In the genomic region with DNA sequence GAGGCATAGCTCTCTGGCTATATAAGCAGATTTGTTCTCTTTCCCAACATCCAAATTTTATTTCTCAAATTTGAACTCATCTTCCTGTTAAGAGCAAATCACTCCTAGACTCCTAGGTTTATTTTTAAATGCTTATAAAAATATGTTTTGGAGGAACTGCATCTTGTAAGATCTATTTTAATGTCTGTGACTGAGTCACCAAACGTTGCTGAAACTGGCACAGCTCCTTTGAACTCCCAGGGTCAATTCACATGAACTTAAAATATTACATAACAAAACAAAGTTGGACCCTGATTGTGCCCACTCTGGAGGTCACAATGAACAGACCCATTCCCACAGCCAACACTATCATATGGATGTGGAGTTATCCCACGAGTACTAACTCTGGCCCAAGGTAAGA, we compare ENCODE assay signal across 25 cellular contexts. TPM values are rescaled to one million over a fixed set of nuclear protein-coding genes. Genes with fewer than 3 reads are reported as not detected.
DNase-seq lines count a peak whose midpoint lies in the region; TF ChIP-seq lines count a peak whose summit lies in the region.
"Had no signal": no experiment of that assay in that cellular context is flagged by ENCODE, and none has a peak within 500 bp of the region (broad histone marks: within the 10 kb centered on the region; RNA-seq: fewer than 3 reads in every experiment).

No MANE protein-coding gene starts in this region.

- peak overlapping the region; percentile 4 for H3K27ac ChIP-seq in A673 (ENCODE audit: low read depth, low read length, poor library complexity, severe bottlenecking)
- H3K27ac ChIP-seq in adrenal gland: peak overlapping the region; percentile 5 to 72 (median 60)
- peak overlapping the region in 3 of 4 donors; percentile 41 to 64 (median 48) for H3K27ac ChIP-seq in sigmoid colon
- H3K27ac ChIP-seq: VCaP had no signal

- H3K27me3 Mint-ChIP-seq in immature natural killer cell (ENCODE audit: low read depth in 3 of 3): peaks cover 0 to 1% (median 0%) of the 10 kb centered on the region in 3 donors
- H3K27me3 Mint-ChIP-seq: activated CD4-positive, alpha-beta T cell treated with anti-CD3 and anti-CD28 coated beads, Interleukin-2, amount 10 ng/mL, durations not matched to agents 7 days and 5 days; activated naive CD4-positive, alpha-beta T cell treated with anti-CD3 and anti-CD28 coated beads, Interleukin-2, amount 50 U/mL, for 24 hours; central memory CD8-positive, alpha-beta T cell; stimulated activated naive B cell treated with anti-CD40 and anti-IgM and Interleukin-4, amounts not matched to agents 10 μg/mL and 1 μg/mL and 100 μg/mL, for 72 hours had no signal

- no peaks in the 10 kb centered on the region for H3K27me3 ChIP-seq in A673 (replicated peaks; ENCODE audit: insufficient read depth, low read depth, low read length, poor library complexity)
- no peaks in the 10 kb centered on the region for H3K27me3 ChIP-seq in adrenal gland
- no peaks in the 10 kb centered on the region for H3K27me3 ChIP-seq in sigmoid colon
- H3K27me3 ChIP-seq: BLaER1 treated with 17β-estradiol and CSF1 and Interleukin-3, amounts not matched to agents 10 nM and 100 nM had no signal

- H3K4me1 Mint-ChIP-seq in immature natural killer cell: no peaks in the 10 kb centered on the region

- DNase-seq in A673 (ENCODE audit: low spot score) (no peak), adrenal gland (peak in 3 of 7 donors; percentile 40 to 56 (median 44)), fibroblast of gingiva (ENCODE audit: low read depth) (peak; percentile 17), sigmoid colon (no peak), NCI-H748 treated with DMSO at 0.1 percent for 48 hours (lab: John Stamatoyannopoulos, UW) (no peak), immature natural killer cell (no peak), GM03348 (ENCODE audit: low spot score) (no peak), GM10266 (ENCODE audit: extremely low spot score) (no peak)
- DNase-seq: activated CD4-positive, alpha-beta T cell treated with anti-CD3 and anti-CD28 coated beads, Interleukin-2, amount 10 ng/mL, durations not matched to agents 7 days and 5 days; Caco-2; DMS79 treated with DMSO at 0.1 percent for 48 hours; effector CD8-positive, alpha-beta T cell; erythroblast; mammary epithelial cell; NCI-H1092; NCI-H187 treated with DMSO at 0.1 percent for 48 hours; NCI-H69; stimulated activated CD4-positive, alpha-beta T cell treated with anti-CD3 and anti-CD28 coated beads, Interleukin-2, amount 100 ng/mL, for 48 hours; stimulated activated naive B cell treated with anti-CD40 and anti-IgM and Interleukin-4, amounts not matched to agents 10 μg/mL and 1 μg/mL and 100 μg/mL, for 72 hours had no signal

- TF ChIP-seq POLR2A in adrenal gland (IDR thresholded peaks at IDR 0.05) (no peak), sigmoid colon (IDR thresholded peaks at IDR 0.05) (no peak)

- H3K36me3 ChIP-seq in A673 (ENCODE audit: insufficient read depth, low read length, poor library complexity, severe bottlenecking) (peaks cover 80% of the 10 kb centered on the region), adrenal gland (replicated peaks in 1 of 2) (peaks cover 0 to 59% of the 10 kb centered on the region in 2 donors), sigmoid colon (peaks cover 8 to 94% (median 48%) of the 10 kb centered on the region in 4 donors)

- H3K4me3 Mint-ChIP-seq in immature natural killer cell: no peak overlapping the region
- H3K4me3 Mint-ChIP-seq: activated CD4-positive, alpha-beta T cell treated with anti-CD3 and anti-CD28 coated beads, Interleukin-2, amount 10 ng/mL, durations not matched to agents 7 days and 5 days; activated naive CD4-positive, alpha-beta T cell treated with anti-CD3 and anti-CD28 coated beads, Interleukin-2, amount 50 U/mL, for 24 hours; central memory CD8-positive, alpha-beta T cell; stimulated activated naive B cell treated with anti-CD40 and anti-IgM and Interleukin-4, amounts not matched to agents 10 μg/mL and 1 μg/mL and 100 μg/mL, for 72 hours; T-helper 2 cell treated with Interferon-gamma antibody and Interleukin-4, amounts not matched to agents 5 μg/mL and 100 μg/mL, for 36 hours had no signal

- CTCF ChIA-PET in A673 (lab: Charles Lee): no interaction called here

- BruUV-seq in A673 (replicated peaks; lab: Mats Ljungman, UMichigan): no TSS peak

- H3K9me3 Mint-ChIP-seq in immature natural killer cell: no peaks in the 10 kb centered on the region
- H3K9me3 Mint-ChIP-seq: activated CD4-positive, alpha-beta T cell treated with anti-CD3 and anti-CD28 coated beads, Interleukin-2, amount 10 ng/mL, durations not matched to agents 7 days and 5 days; activated naive CD4-positive, alpha-beta T cell treated with anti-CD3 and anti-CD28 coated beads, Interleukin-2, amount 50 U/mL, for 24 hours; central memory CD8-positive, alpha-beta T cell; stimulated activated naive B cell treated with anti-CD40 and anti-IgM and Interleukin-4, amounts not matched to agents 10 μg/mL and 1 μg/mL and 100 μg/mL, for 72 hours; T-helper 2 cell treated with Interferon-gamma antibody and Interleukin-4, amounts not matched to agents 5 μg/mL and 100 μg/mL, for 36 hours had no signal

- H3K4me3 ChIP-seq in A673 (ENCODE audit: low read depth, low read length, poor library complexity, severe bottlenecking): no peak overlapping the region
- H3K4me3 ChIP-seq in adrenal gland: no peak overlapping the region
- H3K4me3 ChIP-seq in sigmoid colon: no peak overlapping the region
- H3K4me3 ChIP-seq: BLaER1 treated with 17β-estradiol and CSF1 and Interleukin-3, amounts not matched to agents 10 nM and 100 nM; GM12878 had no signal

- no peak overlapping the region for H3K27ac Mint-ChIP-seq in immature natural killer cell
- H3K27ac Mint-ChIP-seq: activated naive CD4-positive, alpha-beta T cell treated with anti-CD3 and anti-CD28 coated beads, Interleukin-2, amount 50 U/mL, for 24 hours had no signal

- TF ChIP-seq EP300 in sigmoid colon (IDR thresholded peaks at IDR 0.05): no peak

- peaks cover 18 to 47% (median 34%) of the 10 kb centered on the region in 3 donors for H3K36me3 Mint-ChIP-seq in immature natural killer cell

- H3K9me3 ChIP-seq in A673 (ENCODE audit: low read depth, low read length, poor library complexity, severe bottlenecking): no peaks in the 10 kb centered on the region
- no peaks in the 10 kb centered on the region for H3K9me3 ChIP-seq in adrenal gland (replicated peaks in 1 of 3)
- no peaks in the 10 kb centered on the region for H3K9me3 ChIP-seq in sigmoid colon
- H3K9me3 ChIP-seq: BLaER1 treated with 17β-estradiol and CSF1 and Interleukin-3, amounts not matched to agents 10 nM and 100 nM; Caco-2 had no signal

- 18 to 26% (median 24%) methylated on average over 2 of the region's 2 CpGs for WGBS in adrenal gland, 4 donors
- 72 to 84% methylated on average over 2 of the region's 2 CpGs for WGBS in sigmoid colon, 2 donors

- POLR2A ChIA-PET in A673 (lab: Charles Lee; ENCODE audit: low non-redundant PET): no interaction called here

- H3K4me1 ChIP-seq in A673 (ENCODE audit: insufficient read depth, low read length, poor library complexity, severe bottlenecking) (no peaks in the 10 kb centered on the region), adrenal gland (replicated peaks in 1 of 2) (peaks cover 16 to 23% of the 10 kb centered on the region in 2 donors), sigmoid colon (peaks cover 0 to 15% (median 9%) of the 10 kb centered on the region in 4 donors)
- H3K4me1 ChIP-seq: Caco-2 had no signal

- TF ChIP-seq CTCF in A673 (conservative IDR thresholded peaks at IDR 0.05; ENCODE audit: low read depth, low read length) (no peak), adrenal gland (IDR thresholded peaks at IDR 0.05) (no peak), sigmoid colon (IDR thresholded peaks at IDR 0.05) (no peak), GM10266 (IDR thresholded peaks at IDR 0.05; ENCODE audit: control insufficient read depth, insufficient read depth, low read depth, missing control alignments) (no peak)

- intact Hi-C loops in A673 (cut with micrococcal nuclease; ENCODE audit: unreplicated experiment) (no loop called here), adrenal gland (cut with DNase I) (no loop called here), sigmoid colon (cut with DNase I) (no loop called here)

RNA-seq across cellular contexts. Expression of a gene that starts 23.9 kb away (rescaled TPM):
- 141 and 144 TPM in 2 replicates for total RNA-seq in A673 (2021)
- 100 to 1,000 TPM in 1 of 8 donors, 10 to 100 TPM in 7; 27.4 to 114 (median 40.3) TPM for total RNA-seq in adrenal gland
- polyA plus RNA-seq in adrenal gland: 10 to 100 TPM; 57.8 to 73.4 (median 63.8) TPM
- total RNA-seq in sigmoid colon: 10 to 100 TPM; 29.9 to 65.6 (median 53.0) TPM
- polyA plus RNA-seq in sigmoid colon: 10 to 100 TPM in 2 of 3 donors, 1 to 10 TPM in 1; 9.6 to 31.8 (median 17.6) TPM
- polyA plus RNA-seq in immature natural killer cell: 10 to 100 TPM; 11.0 to 26.4 (median 24.8) TPM

Comparison
In these comparisons a context has a peak if more than half of its experiments do, and no peak if none do; other contexts are left out.
1. H3K27ac ChIP-seq: peak in every context shown above with its lines; median percentile 60 in adrenal gland; 48 in sigmoid colon; 4 in A673.